ENCODE assay signal across 1 cellular context in the genomic region with DNA sequence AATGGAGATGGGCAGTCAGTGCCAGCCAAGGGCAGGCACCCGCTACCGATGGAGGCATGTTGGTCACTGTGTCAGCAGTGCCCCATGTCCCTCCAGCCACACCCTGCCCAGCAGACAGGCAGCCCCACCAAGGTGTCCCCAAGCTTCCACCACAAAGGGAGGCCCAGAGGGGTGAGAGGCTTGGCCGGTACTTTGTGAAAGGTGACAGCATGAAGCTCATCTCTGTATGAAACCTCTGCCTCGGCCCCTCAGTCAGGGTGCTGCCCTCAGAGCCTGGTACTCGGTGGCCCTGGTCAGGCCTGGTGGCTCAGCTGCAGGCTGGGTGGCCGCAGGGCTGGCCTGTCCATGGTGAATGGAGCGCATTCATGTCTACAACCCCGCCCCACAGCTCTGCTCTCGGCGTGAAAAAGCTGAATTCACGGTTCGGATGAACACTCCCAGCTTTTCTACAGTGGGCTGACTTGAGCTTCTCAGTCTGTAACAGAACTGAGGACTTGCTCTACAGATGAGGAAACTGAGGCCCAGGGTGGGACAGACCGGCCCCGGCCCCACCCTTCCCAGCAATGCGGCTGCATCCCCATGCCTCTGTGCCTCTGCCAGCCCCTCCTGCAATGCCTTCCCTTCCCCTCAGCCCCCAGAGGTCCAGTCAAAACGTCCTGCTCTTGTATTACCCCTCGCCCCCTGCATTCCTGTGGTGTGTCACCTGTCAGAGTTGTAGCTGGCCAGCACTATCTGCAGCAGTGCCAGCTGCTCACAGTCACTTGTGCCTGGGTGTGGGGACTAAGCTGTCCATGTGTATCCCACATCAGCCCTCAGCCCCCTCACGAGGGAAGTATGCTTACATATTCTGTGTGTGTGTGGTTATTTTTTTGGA.
TF ChIP-seq lines count a peak whose summit lies in the region.

No MANE protein-coding gene starts in this region.

TF ChIP-seq in HepG2, 621 proteins besides CTCF, POLR2A, EP300 and RAD21:
- TF ChIP-seq PLRG1 (conservative IDR thresholded peaks at IDR 0.05): no peak
- TF ChIP-seq CEBPB (IDR thresholded peaks at IDR 0.05; ENCODE audit: borderline replicate concordance, low read depth, low read length): peak; percentile 0; the same call in 1 of the 2 replicates
- peak; percentile 63 for TF ChIP-seq RBM22 (optimal IDR thresholded peaks at IDR 0.05; ENCODE audit: low read length)
- TF ChIP-seq ZNF660 (CRISPR knock-in tag; IDR thresholded peaks at IDR 0.05; ENCODE audit: borderline replicate concordance, low read depth): no peak
- TF ChIP-seq HMG20B (CRISPR knock-in tag; conservative IDR thresholded peaks at IDR 0.05): no peak
